Comparison of ENCODE assay signal across 22 cellular contexts in the genomic region with DNA sequence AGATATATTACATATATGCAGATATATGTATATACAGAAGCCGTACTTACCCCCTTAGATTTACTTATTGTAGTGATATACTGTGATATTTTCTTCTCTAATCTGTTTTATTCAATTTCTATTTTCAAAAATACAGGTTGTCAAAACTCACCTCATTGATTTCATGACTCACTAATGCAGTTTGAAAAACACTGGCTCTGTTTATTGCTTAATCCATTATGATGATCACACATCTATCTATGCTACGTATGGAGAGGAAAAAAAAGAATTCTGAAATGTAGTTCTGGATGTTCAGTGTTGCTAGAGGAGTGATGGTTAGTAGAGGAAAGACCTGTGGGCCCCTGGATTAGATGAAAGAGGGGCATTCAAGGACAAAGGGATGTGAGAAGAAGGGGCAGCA.
DNase-seq lines count a peak whose midpoint lies in the region; ATAC-seq, FAIRE-seq and TF ChIP-seq lines count a peak whose summit lies in the region.
"Had no signal": no experiment of that assay in that cellular context is flagged by ENCODE, and none has a peak within 500 bp of the region (broad histone marks: within the 10 kb centered on the region; RNA-seq: fewer than 3 reads in every experiment).

No MANE protein-coding gene starts in this region.

- H3K36me3 ChIP-seq in breast epithelium, result no peaks in the 10 kb centered on the region
- H3K36me3 ChIP-seq: BLaER1 had no signal

- H3K27ac ChIP-seq in breast epithelium, result no peak overlapping the region
- H3K27ac ChIP-seq: 22Rv1, A549, BLaER1 had no signal

- no peak for TF ChIP-seq POLR2A in breast epithelium (IDR thresholded peaks at IDR 0.05)

- POLR2A ChIA-PET in MCF 10A (lab: Yijun Ruan, JAX), result interaction anchor here (0.6 to 1.0 kb wide), 2 partner anchors 14 to 671 kb away, joined by 3 to 6 read pairs; no protein-coding TSS in a partner anchor

- no peaks in the 10 kb centered on the region for H3K4me1 ChIP-seq in breast epithelium
- H3K4me1 ChIP-seq: BLaER1 had no signal

- CTCF ChIA-PET in MCF 10A (lab: Yijun Ruan, JAX), result interaction anchor here (0.7 to 1.2 kb wide), 2 partner anchors 10 to 22 kb away, joined by 3 read pairs; no protein-coding TSS in a partner anchor

- ATAC-seq in esophagus mucosa, result no peak
- no peak for ATAC-seq in HG03442 (IDR thresholded peaks at IDR 0.05; ENCODE audit: unreplicated experiment)
- ATAC-seq: A549, HCT116 had no signal

- no peak overlapping the region for H3K4me3 ChIP-seq in breast epithelium
- H3K4me3 ChIP-seq: A549, BLaER1 had no signal

- H3K4me3 Mint-ChIP-seq in MCF 10A (ENCODE audit: unreplicated experiment), result no peak overlapping the region
- no peak overlapping the region for H3K4me3 Mint-ChIP-seq in chondrocyte (ENCODE audit: unreplicated experiment)
- H3K4me3 Mint-ChIP-seq: CD14-positive monocyte; CD4-positive, alpha-beta memory T cell; HFFc6 had no signal

- peak; percentile 88 for FAIRE-seq in islet of Langerhans (lab: Jason Lieb, UNC)
- FAIRE-seq: A549, GM12892, GM18507, HTR-8/SVneo had no signal

- H3K27me3 Mint-ChIP-seq in MCF 10A (ENCODE audit: insufficient read depth, unreplicated experiment), result no peaks in the 10 kb centered on the region
- no peaks in the 10 kb centered on the region for H3K27me3 Mint-ChIP-seq in chondrocyte (ENCODE audit: low read depth)

- H3K27ac Mint-ChIP-seq in MCF 10A (ENCODE audit: low read depth, unreplicated experiment), result peak overlapping the region; percentile 7
- peak overlapping the region; percentile 23 for H3K27ac Mint-ChIP-seq in chondrocyte (ENCODE audit: unreplicated experiment)
- H3K27ac Mint-ChIP-seq: CD14-positive monocyte; CD4-positive, alpha-beta memory T cell; HFFc6 had no signal

- intact Hi-C loops in MCF 10A (cut with micrococcal nuclease), result no loop called here
- intact Hi-C loops in breast epithelium (cut with DNase I; ENCODE audit: low total_unique reads), result no loop called here

- BruUV-seq in MCF 10A (replicated peaks; lab: Mats Ljungman, UMichigan), result no TSS peak

- peaks cover 6 to 11% of the 10 kb centered on the region in 2 donors for H3K9me3 ChIP-seq in breast epithelium

- H3K9me3 Mint-ChIP-seq in MCF 10A (ENCODE audit: unreplicated experiment), result no peaks in the 10 kb centered on the region
- peaks cover 12% of the 10 kb centered on the region for H3K9me3 Mint-ChIP-seq in chondrocyte (ENCODE audit: low read depth)

- DNase-seq in MCF 10A (ENCODE audit: unreplicated experiment) (no peak), breast epithelium (ENCODE audit: low spot score in 2 of 2) (no peak), chondrocyte (ENCODE audit: low spot score) (no peak), AG08396 (ENCODE audit: low spot score) (no peak)
- DNase-seq: CD4-positive, alpha-beta memory T cell; DMS153; DMS79; GDM1; GOT3; H7; HFFc6 had no signal

- peaks cover 7% of the 10 kb centered on the region for H3K36me3 Mint-ChIP-seq in MCF 10A (ENCODE audit: insufficient read depth, unreplicated experiment)
- H3K36me3 Mint-ChIP-seq in chondrocyte (ENCODE audit: low read depth), result peaks cover 9% of the 10 kb centered on the region
- H3K36me3 Mint-ChIP-seq: CD14-positive monocyte; CD4-positive, alpha-beta memory T cell had no signal

- H3K27me3 ChIP-seq in breast epithelium, result no peaks in the 10 kb centered on the region
- H3K27me3 ChIP-seq: BLaER1 had no signal

- H3K4me1 Mint-ChIP-seq in MCF 10A (ENCODE audit: insufficient read depth, unreplicated experiment), result peaks cover 32% of the 10 kb centered on the region
- H3K4me1 Mint-ChIP-seq in chondrocyte (ENCODE audit: low read depth), result peaks cover 42% of the 10 kb centered on the region
- H3K4me1 Mint-ChIP-seq: CD14-positive monocyte; CD4-positive, alpha-beta memory T cell had no signal

- TF ChIP-seq CTCF in MCF 10A (IDR thresholded peaks at IDR 0.05; ENCODE audit: unreplicated experiment), result no peak
- no peak for TF ChIP-seq CTCF in breast epithelium (IDR thresholded peaks at IDR 0.05)
- no peak for TF ChIP-seq CTCF in chondrocyte (IDR thresholded peaks at IDR 0.05)
